In the genomic region with DNA sequence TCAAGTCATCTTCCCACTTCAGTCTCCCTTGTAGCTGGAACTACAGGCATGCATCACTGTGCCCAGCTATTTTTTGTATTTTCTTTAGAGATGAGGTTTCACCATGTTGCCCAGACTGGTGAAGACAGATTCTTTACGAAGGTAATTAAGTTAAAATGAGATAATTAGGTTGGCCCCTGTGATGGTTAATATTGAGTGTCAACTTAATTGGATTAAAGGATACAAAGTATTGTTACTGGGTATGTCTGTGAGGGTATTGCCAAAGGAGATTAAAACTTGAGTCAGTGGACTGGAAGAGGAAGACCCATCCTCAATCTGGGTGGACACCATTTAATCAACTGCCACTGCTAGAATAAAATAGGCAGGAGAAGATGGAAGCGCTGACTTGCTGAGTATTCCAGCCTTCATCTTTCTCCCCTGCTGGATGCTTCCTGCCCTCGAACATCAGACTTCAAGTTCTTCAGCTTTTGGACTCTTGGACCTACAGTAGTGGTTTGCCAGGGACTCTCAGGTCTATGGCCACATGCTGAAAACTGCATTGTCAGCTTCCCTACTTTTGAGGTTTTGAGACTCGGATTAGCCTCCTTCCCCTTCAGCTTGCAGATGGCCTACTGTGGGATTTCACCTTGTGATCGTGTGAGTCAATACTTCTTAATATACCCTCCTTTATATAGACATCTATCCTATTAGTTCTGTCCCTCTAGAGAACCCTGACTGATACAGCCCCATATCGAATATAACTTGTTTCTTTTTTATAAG, we compare ENCODE assay signal across 33 cellular contexts.
"Had no signal": no experiment of that assay in that cellular context is flagged by ENCODE, and none has a peak within 500 bp of the region (broad histone marks: within the 10 kb centered on the region; RNA-seq: fewer than 3 reads in every experiment).

No MANE protein-coding gene starts in this region.

- H3K36me3 Mint-ChIP-seq: activated naive CD4-positive, alpha-beta T cell treated with anti-CD3 and anti-CD28 coated beads, Interleukin-2, amount 50 U/mL, for 24 hours; activated naive CD8-positive, alpha-beta T cell treated with anti-CD3 and anti-CD28 coated beads, Interleukin-2, amount 10 ng/mL, durations not matched to agents 7 days and 5 days had no signal

- H3K4me1 Mint-ChIP-seq: activated B cell treated with CpG ODN at 0.5 μM for 24 hours; activated CD4-positive, alpha-beta memory T cell treated with anti-CD3 and anti-CD28 coated beads, Interleukin-2, amount 10 ng/mL, durations not matched to agents 7 days and 5 days; activated naive CD4-positive, alpha-beta T cell treated with anti-CD3 and anti-CD28 coated beads, Interleukin-2, amount 50 U/mL, for 24 hours; activated naive CD8-positive, alpha-beta T cell treated with anti-CD3 and anti-CD28 coated beads, Interleukin-2, amount 10 ng/mL, durations not matched to agents 7 days and 5 days had no signal

- H2AFZ ChIP-seq: PC-9 had no signal

- H3K27ac ChIP-seq: ascending aorta, body of pancreas, breast epithelium, PC-9, RWPE1, VCaP had no signal

- H3K27me3 ChIP-seq: ascending aorta, body of pancreas had no signal

- H3K36me3 ChIP-seq: ascending aorta, breast epithelium had no signal

- H3K9me3 Mint-ChIP-seq: activated naive CD4-positive, alpha-beta T cell treated with anti-CD3 and anti-CD28 coated beads, Interleukin-2, amount 50 U/mL, for 24 hours; activated naive CD8-positive, alpha-beta T cell treated with anti-CD3 and anti-CD28 coated beads, Interleukin-2, amount 10 ng/mL, durations not matched to agents 7 days and 5 days; activated T-cell treated with anti-CD3 and anti-CD28 coated beads, Interleukin-2, amount 50 U/mL, for 24 hours; activated T-helper 2 cell treated with anti-CD3 and anti-CD28 coated beads, Interferon-gamma antibody, Interleukin-2, Interleukin-4, amounts not matched to agents 10 μg/mL and 5 μg/mL and 100 μg/mL, durations not matched to agents 14 hours and 24 hours and 36 hours; T-helper 1 cell treated with Interleukin-12 subunit alpha and Interleukin-12 subunit beta and Interleukin-4 antibody, amounts not matched to agents 30 μg/mL and 1 μg/mL, for 36 hours; T-helper 2 cell treated with Interferon-gamma antibody and Interleukin-4, amounts not matched to agents 5 μg/mL and 100 μg/mL, for 36 hours had no signal

- H3K4me1 ChIP-seq: ascending aorta, body of pancreas, breast epithelium had no signal

- H3K4me2 ChIP-seq: PC-9 had no signal

- DNase-seq: activated B cell treated with CpG ODN at 0.5 μM for 24 hours; activated CD4-positive, alpha-beta memory T cell treated with anti-CD3 and anti-CD28 coated beads, Interleukin-2, amount 10 ng/mL, durations not matched to agents 7 days and 5 days; activated CD4-positive, alpha-beta T cell treated with anti-CD3 and anti-CD28 coated beads for 1 hour; activated CD4-positive, alpha-beta T cell treated with anti-CD3 and anti-CD28 coated beads for 48 hours; activated gamma-delta T cell; activated naive CD4-positive, alpha-beta T cell treated with Interleukin-2 at 50 U/mL for 16 hours; activated naive CD8-positive, alpha-beta T cell treated with anti-CD3 and anti-CD28 coated beads, Interleukin-2, amount 10 ng/mL, durations not matched to agents 7 days and 5 days; activated T-cell treated with anti-CD3 and anti-CD28 coated beads, Interleukin-2, amount 50 U/mL, for 24 hours; amygdala; body of pancreas; NCI-H1092 treated with DMSO at 0.1 percent for 48 hours; NCI-H1417; NCI-H146; NCI-H187; NCI-H2029 treated with DMSO at 0.1 percent for 48 hours; NCI-H2107; NCI-H2171; NCI-H510A; NCI-H526; NCI-H774; NK-92 treated with Interleukin-12 subunit alpha and Interleukin-12 subunit beta, amount 100 ng/mL, for 24 hours; PC-9; SIG-M5 had no signal

- H3K4me3 ChIP-seq: ascending aorta, body of pancreas, breast epithelium, K562, PC-9 had no signal

- H3K9me3 ChIP-seq: ascending aorta, body of pancreas, breast epithelium had no signal

- ATAC-seq: body of pancreas, K562, Right ventricle myocardium inferior had no signal

- H3K27ac Mint-ChIP-seq: activated B cell treated with CpG ODN at 0.5 μM for 24 hours; activated CD4-positive, alpha-beta memory T cell treated with anti-CD3 and anti-CD28 coated beads, Interleukin-2, amount 10 ng/mL, durations not matched to agents 7 days and 5 days; activated naive CD4-positive, alpha-beta T cell treated with anti-CD3 and anti-CD28 coated beads, Interleukin-2, amount 50 U/mL, for 24 hours; activated naive CD8-positive, alpha-beta T cell treated with anti-CD3 and anti-CD28 coated beads, Interleukin-2, amount 10 ng/mL, durations not matched to agents 7 days and 5 days; activated T-cell treated with anti-CD3 and anti-CD28 coated beads, Interleukin-2, amount 50 U/mL, for 24 hours; activated T-helper 2 cell treated with anti-CD3 and anti-CD28 coated beads, Interferon-gamma antibody, Interleukin-2, Interleukin-4, amounts not matched to agents 10 μg/mL and 5 μg/mL and 100 μg/mL, durations not matched to agents 14 hours and 24 hours and 36 hours; T-helper 1 cell treated with Interleukin-12 subunit alpha and Interleukin-12 subunit beta and Interleukin-4 antibody, amounts not matched to agents 30 μg/mL and 1 μg/mL, for 36 hours; T-helper 2 cell treated with Interferon-gamma antibody and Interleukin-4, amounts not matched to agents 5 μg/mL and 100 μg/mL, for 36 hours had no signal

- H3K4me3 Mint-ChIP-seq: activated B cell treated with CpG ODN at 0.5 μM for 24 hours; activated CD4-positive, alpha-beta memory T cell treated with anti-CD3 and anti-CD28 coated beads, Interleukin-2, amount 10 ng/mL, durations not matched to agents 7 days and 5 days; activated naive CD4-positive, alpha-beta T cell treated with anti-CD3 and anti-CD28 coated beads, Interleukin-2, amount 50 U/mL, for 24 hours; activated naive CD8-positive, alpha-beta T cell treated with anti-CD3 and anti-CD28 coated beads, Interleukin-2, amount 10 ng/mL, durations not matched to agents 7 days and 5 days; activated T-cell treated with anti-CD3 and anti-CD28 coated beads, Interleukin-2, amount 50 U/mL, for 24 hours; T-helper 1 cell treated with Interleukin-12 subunit alpha and Interleukin-12 subunit beta and Interleukin-4 antibody, amounts not matched to agents 30 μg/mL and 1 μg/mL, for 36 hours; T-helper 2 cell treated with Interferon-gamma antibody and Interleukin-4, amounts not matched to agents 5 μg/mL and 100 μg/mL, for 36 hours had no signal

- H3K27me3 Mint-ChIP-seq: activated B cell treated with CpG ODN at 0.5 μM for 24 hours; activated CD4-positive, alpha-beta memory T cell treated with anti-CD3 and anti-CD28 coated beads, Interleukin-2, amount 10 ng/mL, durations not matched to agents 7 days and 5 days; activated naive CD4-positive, alpha-beta T cell treated with anti-CD3 and anti-CD28 coated beads, Interleukin-2, amount 50 U/mL, for 24 hours; activated T-cell treated with anti-CD3 and anti-CD28 coated beads, Interleukin-2, amount 50 U/mL, for 24 hours had no signal
